In genomic region chr22:50432871-50433510, GRCh38 we compare ENCODE assay signal across 9 cellular contexts. TPM values are rescaled to one million over a fixed set of nuclear protein-coding genes. Genes with fewer than 3 reads are reported as not detected.
A peak's percentile ranks its signal among the peaks of the same experiment; 100 is the strongest.
DNase-seq lines count a peak whose midpoint lies in the region; ATAC-seq, FAIRE-seq and TF ChIP-seq lines count a peak whose summit lies in the region.
"Not testable (repeated sequence)": the region's sequence is repeated elsewhere in the genome, so short reads cannot be mapped to it uniquely, and the experiment has no call there.
"Had no signal": no experiment of that assay in that cellular context is flagged by ENCODE, and none has a peak within 500 bp of the region (broad histone marks: within the 10 kb centered on the region; RNA-seq: fewer than 3 reads in every experiment).

No MANE protein-coding gene starts in this region.

- H3K36me3 ChIP-seq in RWPE2 (ENCODE audit: low read depth) (peaks cover 56% of the 10 kb centered on the region), kidney (ENCODE audit: control insufficient read depth in 1 of 2, insufficient read depth in 2 of 2, low read length in 2 of 2) (peaks cover 27 to 44% of the 10 kb centered on the region in 2 donors)

- not testable (repeated sequence) for TF ChIP-seq CTCF in RWPE2 (IDR thresholded peaks at IDR 0.05; ENCODE audit: poor library complexity, severe bottlenecking); kidney (IDR thresholded peaks at IDR 0.05; ENCODE audit: borderline replicate concordance, extremely low read depth, insufficient read depth)

- not testable (repeated sequence) for ATAC-seq in RWPE2 (ENCODE audit: low read depth); Right ventricle myocardium inferior; left ventricle myocardium superior

- H3K9me3 ChIP-seq in RWPE2 (ENCODE audit: severe bottlenecking); kidney (ENCODE audit: control insufficient read depth in 1 of 2, low read length in 2 of 2): not testable (repeated sequence)

- not testable (repeated sequence) for H3K27ac ChIP-seq in RWPE2 (ENCODE audit: poor library complexity, severe bottlenecking); kidney (ENCODE audit: low read depth in 2 of 2, low read length in 2 of 2)

- intact Hi-C loops in Right ventricle myocardium inferior (cut with DNase I); left ventricle myocardium superior (cut with micrococcal nuclease); kidney (cut with DNase I); posterior vena cava (cut with DNase I): not testable (repeated sequence)

- DNase-seq in RWPE2 (ENCODE audit: low spot score) (peak; percentile 52), Right ventricle myocardium inferior (ENCODE audit: missing footprints) (peak; percentile 27), left ventricle myocardium superior (peak; percentile 13), kidney (peak; percentile 65), posterior vena cava (ENCODE audit: low spot score) (peak; percentile 59)

- not testable (repeated sequence) for H3K27me3 ChIP-seq in RWPE2 (ENCODE audit: insufficient read depth, poor library complexity, severe bottlenecking)

- FAIRE-seq in kidney (lab: Jason Lieb, UNC) = not testable (repeated sequence)

- not testable (repeated sequence) for H3K4me1 ChIP-seq in RWPE2 (ENCODE audit: insufficient read depth, poor library complexity, severe bottlenecking); kidney (ENCODE audit: control insufficient read depth in 1 of 2, insufficient read depth in 1 of 2, low read depth in 1 of 2, low read length in 2 of 2)

- H3K9ac ChIP-seq in kidney (ENCODE audit: low read length in 2 of 2) = not testable (repeated sequence)

- H3K4me3 ChIP-seq in RWPE2 (ENCODE audit: severe bottlenecking); kidney (ENCODE audit: low read length in 2 of 2): not testable (repeated sequence)

RNA-seq across cellular contexts. Expression of gene SBF1, which starts 41.8 kb away (rescaled TPM):
- total RNA-seq in Right ventricle myocardium inferior = 47.7 TPM
- 55.5 TPM for total RNA-seq in left ventricle myocardium superior
- total RNA-seq in kidney = 73.9 TPM
- polyA plus RNA-seq in kidney (ENCODE audit: insufficient read depth, low read depth, low replicate concordance) = 18.1 TPM
- total RNA-seq in posterior vena cava = 10 to 100 TPM; 58.5 to 83.8 TPM

RNA-seq across cellular contexts. Expression of gene ADM2, which starts 48.4 kb away (rescaled TPM):
- total RNA-seq in Right ventricle myocardium inferior = not detected
- not detected for total RNA-seq in left ventricle myocardium superior
- total RNA-seq in kidney = 8.0 TPM
- polyA plus RNA-seq in kidney (ENCODE audit: insufficient read depth, low read depth, low replicate concordance) = 10.6 TPM
- total RNA-seq in posterior vena cava = under 1 TPM; 0.14 to 0.56 TPM
- polyA plus RNA-seq: CD14-positive monocyte had no signal

RNA-seq across cellular contexts. Expression of gene MIOX, which starts 53.7 kb away (rescaled TPM):
- total RNA-seq in Right ventricle myocardium inferior = not detected
- total RNA-seq in left ventricle myocardium superior = not detected
- total RNA-seq in kidney = 3.5 TPM
- polyA plus RNA-seq in kidney (ENCODE audit: insufficient read depth, low read depth, low replicate concordance) = 455 TPM
- not detected for total RNA-seq in posterior vena cava
- total RNA-seq: CD4-positive, alpha-beta memory T cell; CD4-positive, CD25-positive, alpha-beta regulatory T cell had no signal
- polyA plus RNA-seq: CD14-positive monocyte; CD4-positive, alpha-beta memory T cell; CD4-positive, CD25-positive, alpha-beta regulatory T cell; CD8-positive, alpha-beta memory T cell had no signal

Comparison
In these comparisons a context has a peak if more than half of its experiments do, and no peak if none do; other contexts are left out.
1. DNase-seq: peak in every context shown above with its lines; median percentile 65 in kidney; 59 in posterior vena cava; 52 in RWPE2; 27 in Right ventricle myocardium inferior; 13 in left ventricle myocardium superior.